In the genomic region with DNA sequence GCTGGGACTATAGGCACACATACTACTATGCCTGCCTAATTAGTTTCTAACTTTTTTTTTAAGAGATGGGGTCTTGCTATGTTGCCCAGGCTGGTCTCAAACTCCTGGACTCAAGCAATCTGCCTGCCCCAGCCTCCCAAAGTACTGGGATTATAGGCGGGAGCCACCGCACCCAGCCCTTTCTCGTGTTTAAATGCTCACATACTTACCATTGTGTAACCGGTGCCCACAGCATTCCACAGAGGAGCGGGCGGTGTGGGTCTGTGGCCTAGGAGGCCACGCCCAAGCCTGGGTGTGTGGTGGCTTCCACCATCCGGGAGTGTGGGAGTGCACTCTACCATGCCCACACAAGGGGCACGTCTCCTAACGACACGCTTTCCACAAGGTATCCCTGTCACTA, we compare ENCODE assay signal across 16 cellular contexts.
"Had no signal": no experiment of that assay in that cellular context is flagged by ENCODE, and none has a peak within 500 bp of the region (broad histone marks: within the 10 kb centered on the region; RNA-seq: fewer than 3 reads in every experiment).

No MANE protein-coding gene starts in this region.

- H3K27me3 Mint-ChIP-seq: activated naive CD8-positive, alpha-beta T cell; naive thymus-derived CD4-positive, alpha-beta T cell; stimulated activated memory B cell treated with anti-CD40 and anti-IgM and Interleukin-4, amounts not matched to agents 10 μg/mL and 1 μg/mL and 100 μg/mL, for 72 hours had no signal

- H3K9me3 ChIP-seq: breast epithelium, gastroesophageal sphincter, left ventricle myocardium inferior, thyroid gland, uterus had no signal

- H3K4me3 Mint-ChIP-seq: activated naive CD8-positive, alpha-beta T cell; stimulated activated memory B cell treated with anti-CD40 and anti-IgM and Interleukin-4, amounts not matched to agents 10 μg/mL and 1 μg/mL and 100 μg/mL, for 72 hours had no signal

- ATAC-seq: activated CD4-positive, CD25-positive, alpha-beta regulatory T cell treated with anti-CD3 and anti-CD28 coated beads, Interleukin-2, amount 50 U/mL, for 24 hours; gastroesophageal sphincter; naive thymus-derived CD4-positive, alpha-beta T cell; stimulated activated memory B cell treated with anti-CD40 and anti-IgM and Interleukin-4, amounts not matched to agents 10 μg/mL and 1 μg/mL and 100 μg/mL, for 72 hours had no signal

- H3K27ac ChIP-seq: breast epithelium, gastroesophageal sphincter, left ventricle myocardium inferior, thyroid gland, uterus had no signal

- H3K4me1 ChIP-seq: breast epithelium, gastroesophageal sphincter, left ventricle myocardium inferior, thyroid gland, uterus had no signal

- H3K27me3 ChIP-seq: breast epithelium, gastroesophageal sphincter, thyroid gland, uterus had no signal

- H3K36me3 Mint-ChIP-seq: activated naive CD8-positive, alpha-beta T cell had no signal

- H3K9me3 Mint-ChIP-seq: naive thymus-derived CD4-positive, alpha-beta T cell; stimulated activated memory B cell treated with anti-CD40 and anti-IgM and Interleukin-4, amounts not matched to agents 10 μg/mL and 1 μg/mL and 100 μg/mL, for 72 hours had no signal

- H3K27ac Mint-ChIP-seq: activated naive CD8-positive, alpha-beta T cell; naive thymus-derived CD4-positive, alpha-beta T cell; stimulated activated memory B cell treated with anti-CD40 and anti-IgM and Interleukin-4, amounts not matched to agents 10 μg/mL and 1 μg/mL and 100 μg/mL, for 72 hours had no signal

- H3K4me3 ChIP-seq: breast epithelium, gastroesophageal sphincter, left ventricle myocardium inferior, thyroid gland, uterus had no signal

- DNase-seq: activated CD4-positive, alpha-beta T cell treated with anti-CD3 and anti-CD28 coated beads, Interleukin-2, amount 50 U/mL, for 1 hour; activated CD8-positive, alpha-beta memory T cell treated with anti-CD3 and anti-CD28 coated beads for 24 hours; activated gamma-delta T cell treated with Interleukin-2 at 50 U/mL for 16 hours; cerebellar nuclear complex; effector CD8-positive, alpha-beta T cell; islet precursor cell; left ventricle myocardium inferior; naive thymus-derived CD4-positive, alpha-beta T cell; stimulated activated CD4-positive, alpha-beta T cell treated with anti-CD3 and anti-CD28 coated beads, Interleukin-2, amount 100 ng/mL, for 48 hours; thyroid gland; uterus had no signal

- H3K36me3 ChIP-seq: breast epithelium, left ventricle myocardium inferior, thyroid gland, uterus had no signal
